24 cellular contexts compared by ENCODE assay signal in genomic region chr2:12771154-12771553, GRCh38. TPM values are rescaled to one million over a fixed set of nuclear protein-coding genes. Genes with fewer than 3 reads are reported as not detected.
DNase-seq lines count a peak whose midpoint lies in the region; ATAC-seq, FAIRE-seq and TF ChIP-seq lines count a peak whose summit lies in the region.
"Had no signal": no experiment of that assay in that cellular context is flagged by ENCODE, and none has a peak within 500 bp of the region (broad histone marks: within the 10 kb centered on the region; RNA-seq: fewer than 3 reads in every experiment).

No MANE protein-coding gene starts in this region.

- TF ChIP-seq EP300 in GM12878 (IDR thresholded peaks at IDR 0.05; ENCODE audit: borderline replicate concordance in 1 of 2, control insufficient read depth in 1 of 2, low read depth in 2 of 2, low read length in 2 of 2), result no peak
- TF ChIP-seq EP300 in esophagus muscularis mucosa (IDR thresholded peaks at IDR 0.05), result no peak

- H3K36me3 Mint-ChIP-seq in GM23338 (ENCODE audit: low read depth), result peaks cover 3% of the 10 kb centered on the region; the same call in 2 of the 3 replicates
- H3K36me3 Mint-ChIP-seq: CD14-positive monocyte; CD8-positive, alpha-beta memory T cell had no signal

- no peak for TF ChIP-seq RAD21 in GM12878 (IDR thresholded peaks at IDR 0.05; ENCODE audit: insufficient read depth, low read depth, low read length)

- H2AFZ ChIP-seq in GM23338, result no peak overlapping the region
- no peak overlapping the region for H2AFZ ChIP-seq in GM12878 (ENCODE audit: control insufficient read depth, low read depth, low read length)

- H3K36me3 ChIP-seq in GM23338 (ENCODE audit: insufficient read depth) (no peaks in the 10 kb centered on the region), GM12878 (ENCODE audit: control insufficient read depth in 2 of 2, insufficient read depth in 2 of 2, low read length in 1 of 2) (no peaks in the 10 kb centered on the region), esophagus muscularis mucosa (no peaks in the 10 kb centered on the region)
- H3K36me3 ChIP-seq: BE2C; BLaER1 treated with 17β-estradiol and CSF1 and Interleukin-3, amounts not matched to agents 10 nM and 100 nM had no signal

- no peak overlapping the region for H3K4me3 Mint-ChIP-seq in GM23338
- H3K4me3 Mint-ChIP-seq: CD4-positive, alpha-beta T cell; CD8-positive, alpha-beta memory T cell had no signal

- CTCF ChIA-PET in GM12878 (lab: Yijun Ruan, JAX), result no interaction called here

- H3K27ac ChIP-seq in GM23338 (ENCODE audit: low read depth) (no peak overlapping the region), GM12878 (ENCODE audit: control insufficient read depth, insufficient read depth) (no peak overlapping the region), esophagus muscularis mucosa (replicated peaks in 1 of 4) (no peak overlapping the region)
- H3K27ac ChIP-seq: A549; BLaER1 treated with 17β-estradiol and CSF1 and Interleukin-3, amounts not matched to agents 10 nM and 100 nM had no signal

- RAD21 ChIA-PET in GM12878 (lab: Charles Lee; ENCODE audit: unreplicated experiment), result no interaction called here

- H3K9me2 ChIP-seq in GM23338 (ENCODE audit: insufficient read depth), result 0 out of 2 replicates have a peak, but pooled peaks cover 2% of the 10 kb centered on the region

- no peak for TF ChIP-seq CTCF in GM23338 (conservative IDR thresholded peaks at IDR 0.05; ENCODE audit: low read depth in 2 of 2)
- TF ChIP-seq CTCF in GM12878 (IDR thresholded peaks at IDR 0.05 in 2 of 3, conservative IDR thresholded peaks at IDR 0.05 in 1 of 3; ENCODE audit: control insufficient read depth in 2 of 3, extremely low read depth in 1 of 3, insufficient read depth in 1 of 3, low read depth in 3 of 3, low read length in 3 of 3), result no peak
- no peak for TF ChIP-seq CTCF in esophagus muscularis mucosa (IDR thresholded peaks at IDR 0.05)

- no peak for DNase-seq in GM23338 (ENCODE audit: low spot score)
- no peak for DNase-seq in GM12878 (ENCODE audit: low read depth, low spot score)
- DNase-seq in esophagus muscularis mucosa (ENCODE audit: extremely low spot score), result peak; percentile 5
- DNase-seq in urothelium cell line (ENCODE audit: low spot score), result no peak
- DNase-seq in mesenteric fat pad (ENCODE audit: low spot score), result no peak
- no peak for DNase-seq in stimulated activated CD4-positive, alpha-beta T cell treated with anti-CD3 and anti-CD28 coated beads, Interleukin-4, amount 100 ng/mL, for 1 hour
- DNase-seq in activated CD4-positive, alpha-beta T cell treated with anti-CD3 and anti-CD28 coated beads, Interleukin-2, amount 50 U/mL, for 1 hour, result no peak
- DNase-seq: 8988T; ACHN; AML-193; BE2C; Calu3; CD4-positive, alpha-beta T cell; CD8-positive, alpha-beta memory T cell; COR-L47; DMS53; DMS79 treated with DMSO at 0.1 percent for 48 hours; GF-D8; GOT3; HCEC 1CT had no signal

- FAIRE-seq in GM12878 (lab: Jason Lieb, UNC), result no peak
- FAIRE-seq in urothelium cell line (lab: Jason Lieb, UNC), result peak; percentile 27
- FAIRE-seq: A549, GM12892 had no signal

- H3K27me3 ChIP-seq in GM23338 (ENCODE audit: insufficient read depth), result peaks cover 50% of the 10 kb centered on the region
- H3K27me3 ChIP-seq in GM12878 (replicated peaks in 1 of 2; ENCODE audit: control insufficient read depth in 2 of 2, insufficient read depth in 2 of 2, low read length in 1 of 2), result peaks cover 0 to 1% of the 10 kb centered on the region in 2 experiments; a peak in 2 of 4 replicates
- H3K27me3 ChIP-seq in esophagus muscularis mucosa, result no peaks in the 10 kb centered on the region
- H3K27me3 ChIP-seq: BE2C; BLaER1 treated with 17β-estradiol and CSF1 and Interleukin-3, amounts not matched to agents 10 nM and 100 nM had no signal

- no peak for ATAC-seq in GM23338
- ATAC-seq in GM12878, result no peak
- ATAC-seq: A549 had no signal

- H3K4me3 ChIP-seq in GM23338 (no peak overlapping the region), GM12878 (no peak overlapping the region), esophagus muscularis mucosa (no peak overlapping the region)
- H3K4me3 ChIP-seq: A549; BLaER1 treated with 17β-estradiol and CSF1 and Interleukin-3, amounts not matched to agents 10 nM and 100 nM had no signal

- BruUV-seq in GM12878 (replicated peaks; lab: Mats Ljungman, UMichigan), result no TSS peak

- TF ChIP-seq POLR2A in GM12878 (IDR thresholded peaks at IDR 0.05; ENCODE audit: low read depth, low read length) (no peak), esophagus muscularis mucosa (IDR thresholded peaks at IDR 0.05; ENCODE audit: low read depth) (no peak)

- no peak overlapping the region for H3K27ac Mint-ChIP-seq in GM23338
- H3K27ac Mint-ChIP-seq: CD14-positive monocyte; CD4-positive, alpha-beta T cell; CD8-positive, alpha-beta memory T cell had no signal

- intact Hi-C loops in GM12878 (cut with micrococcal nuclease; ENCODE audit: unreplicated experiment) (no loop called here), esophagus muscularis mucosa (cut with DNase I) (no loop called here)

- H3K79me2 ChIP-seq in GM23338 (replicated peaks; ENCODE audit: insufficient read depth), result no peaks in the 10 kb centered on the region
- H3K79me2 ChIP-seq in GM12878 (ENCODE audit: control insufficient read depth, insufficient read depth, low read length), result no peaks in the 10 kb centered on the region

- H3K4me2 ChIP-seq in GM23338, result peak overlapping the region; percentile 68; the same call in 1 of the 2 replicates
- no peak overlapping the region for H3K4me2 ChIP-seq in GM12878 (ENCODE audit: control insufficient read depth, insufficient read depth)
- H3K4me2 ChIP-seq: A549; BLaER1 treated with 17β-estradiol and CSF1 and Interleukin-3, amounts not matched to agents 10 nM and 100 nM had no signal

- WGBS in GM12878 (ENCODE audit: insufficient coverage, insufficient replicate concordance, low lambda C conversion rate, missing lambda C conversion rate), result 41% methylated on average over 3 of the region's 3 CpGs
- WGBS in esophagus muscularis mucosa, result 98% methylated on average over 3 of the region's 3 CpGs

- in situ Hi-C loops in GM12878 (cut with MboI), result no loop called here

- H3F3A ChIP-seq in GM23338 (replicated peaks; ENCODE audit: low read depth), result no peaks in the 10 kb centered on the region

- H3K9me3 Mint-ChIP-seq in GM23338, result peaks cover 6% of the 10 kb centered on the region; the same call in 2 of the 3 replicates
- H3K9me3 Mint-ChIP-seq: CD4-positive, alpha-beta T cell had no signal

- peaks cover 10% of the 10 kb centered on the region for H3K27me3 Mint-ChIP-seq in GM23338 (ENCODE audit: insufficient read depth, low read depth, poor library complexity)

- H4K20me1 ChIP-seq in GM23338 (replicated peaks; ENCODE audit: insufficient read depth) (no peaks in the 10 kb centered on the region), GM12878 (ENCODE audit: control insufficient read depth, insufficient read depth) (no peaks in the 10 kb centered on the region; the same call in 1 of the 2 replicates)
- H4K20me1 ChIP-seq: BLaER1 treated with 17β-estradiol and CSF1 and Interleukin-3, amounts not matched to agents 10 nM and 100 nM had no signal

- SMC1A ChIA-PET in GM12878 (lab: Charles Lee; ENCODE audit: uncharacterized antibody, unreplicated experiment), result no interaction called here

- peaks cover 52% of the 10 kb centered on the region for H3K4me1 Mint-ChIP-seq in GM23338
- H3K4me1 Mint-ChIP-seq: CD8-positive, alpha-beta memory T cell had no signal

- POLR2A ChIA-PET in GM12878 (lab: Charles Lee), result no interaction called here

- H3K4me1 ChIP-seq in GM23338 (ENCODE audit: insufficient read depth), result peaks cover 43% of the 10 kb centered on the region
- H3K4me1 ChIP-seq in GM12878 (ENCODE audit: control insufficient read depth, insufficient read depth, low read length), result no peaks in the 10 kb centered on the region
- no peaks in the 10 kb centered on the region for H3K4me1 ChIP-seq in esophagus muscularis mucosa
- H3K4me1 ChIP-seq: A549 had no signal

- no peaks in the 10 kb centered on the region for H3K9me3 ChIP-seq in GM12878 (replicated peaks; ENCODE audit: control insufficient read depth, insufficient read depth, low read length)
- H3K9me3 ChIP-seq in esophagus muscularis mucosa, result peaks cover 0 to 11% (median 4%) of the 10 kb centered on the region in 4 donors
- H3K9me3 ChIP-seq: A549, BE2C had no signal

- no peak overlapping the region for H3K9ac ChIP-seq in GM12878 (ENCODE audit: control insufficient read depth, insufficient read depth, low read length)
- H3K9ac ChIP-seq: BLaER1 treated with 17β-estradiol and CSF1 and Interleukin-3, amounts not matched to agents 10 nM and 100 nM had no signal

TF ChIP-seq in GM23338, 12 proteins besides CTCF, POLR2A, EP300 and RAD21 (continues in another document):
- no peak for TF ChIP-seq EZH2phosphoT487 (IDR thresholded peaks at IDR 0.05; ENCODE audit: unreplicated experiment)

TF ChIP-seq in GM12878, 131 proteins besides CTCF, POLR2A, EP300 and RAD21:
- TF ChIP-seq ETV6 (conservative IDR thresholded peaks at IDR 0.05 in 1 of 2, IDR thresholded peaks at IDR 0.05 in 1 of 2; ENCODE audit: borderline replicate concordance in 1 of 2, low read depth in 1 of 2) (no peak), ATF7 (IDR thresholded peaks at IDR 0.05; ENCODE audit: low read depth) (peak; percentile 39; the same call in 1 of the 2 replicates)

RNA-seq across cellular contexts. Expression of gene TRIB2, which starts 54.4 kb away (rescaled TPM):
- total RNA-seq in GM23338 (2014; rRNA removed; shearing (Covaris generic)), result 86.6 and 109 TPM in 2 replicates
- polyA plus RNA-seq in GM23338 (2016; fragmentation: Nextera tagmentation; extraction: Ambion mirVana) (34.9 and 40.3 TPM in 2 replicates), GM12878 (2011; rRNA removed) (5.1 and 6.4 TPM in 2 replicates), GM12878 (2014; fragmentation: Illumina TruSeq; extraction: Trizol) (6.8 and 7.3 TPM in 2 replicates), GM12878 (2014; fragmentation: Nextera tagmentation; extraction: Ambion mirVana) (1 to 10 TPM; 1.6 to 3.5 TPM), GM12878 (2014; rRNA removed) (6.8 and 9.0 TPM in 2 replicates), GM12878 (2016; fragmentation: Nextera tagmentation; extraction: Ambion mirVana) (1 to 10 TPM; 3.9 to 5.1 TPM)
- 16.9 and 24.4 TPM in 2 replicates for total RNA-seq in GM12878 (2013; cell fraction: nucleolus; rRNA removed)
- total RNA-seq in GM12878 (2014; rRNA removed) (8.6 and 9.2 TPM in 2 replicates), GM12878 (2014; rRNA removed; fragmentation: Illumina TruSeq; extraction: Trizol) (5.2 and 5.3 TPM in 2 replicates), GM12878 (2021) (8.4 and 9.7 TPM in 2 replicates), esophagus muscularis mucosa (10 to 100 TPM; 31.5 to 52.3 (median 39.2) TPM), mesenteric fat pad (43.8 TPM)
- polyA plus RNA-seq in GM12878 (2011; ENCODE audit: low read depth), result 3.3 TPM
- 6.0 and 6.1 TPM in 2 replicates for polyA plus RNA-seq in GM12878 (2011; cell fraction: cytosol; rRNA removed)
- 8.2 and 11.0 TPM in 2 replicates for polyA plus RNA-seq in GM12878 (2011; cell fraction: nucleus; rRNA removed)
- 2.4 and 2.8 TPM in 2 replicates for polyA plus RNA-seq in GM12878 (2012)
- polyA minus RNA-seq in GM12878 (2011; rRNA and poly(A)+ RNA removed), result 2.6 and 4.8 TPM in 2 replicates
- 1.9 and 4.3 TPM in 2 replicates for polyA minus RNA-seq in GM12878 (2011; cell fraction: cytosol; rRNA and poly(A)+ RNA removed)
- polyA minus RNA-seq in GM12878 (2011; cell fraction: nucleus; rRNA and poly(A)+ RNA removed), result 7.5 and 9.4 TPM in 2 replicates
